In genomic region chr10:110209926-110210662, GRCh38 we compare ENCODE assay signal across 8 cellular contexts. TPM values are rescaled to one million over a fixed set of nuclear protein-coding genes. Genes with fewer than 3 reads are reported as not detected.
DNase-seq lines count a peak whose midpoint lies in the region; ATAC-seq and TF ChIP-seq lines count a peak whose summit lies in the region.

No MANE protein-coding gene starts in this region.

- DNase-seq in activated T-cell treated with anti-CD3 and anti-CD28 coated beads for 1 hour (ENCODE audit: low read depth) (peak; percentile 44), activated T-cell treated with anti-CD3 and anti-CD28 coated beads for 4 hours (no peak), breast epithelium (ENCODE audit: low spot score in 2 of 2) (no peak), islet precursor cell (peak; percentile 69), smooth muscle cell (lab: John Stamatoyannopoulos, UW; ENCODE audit: unreplicated experiment) (peak; percentile 72), NCI-H345 (lab: John Stamatoyannopoulos, UW) (no peak)

- WGBS in smooth muscle cell (ENCODE audit: low lambda C conversion rate): under 1% methylated on average over 53 of the region's 62 CpGs

- H4K20me1 ChIP-seq in SU-DHL-6 (ENCODE audit: low read depth, low read length) (no peaks in the 10 kb centered on the region), smooth muscle cell (ENCODE audit: low read depth) (peaks cover 38% of the 10 kb centered on the region)

- intact Hi-C loops in breast epithelium (cut with DNase I; ENCODE audit: low total_unique reads): loop anchor here (10.0 kb wide), 1 partner anchor 65 kb away; no protein-coding TSS in a partner anchor

- no peaks in the 10 kb centered on the region for H3K27me3 ChIP-seq in SU-DHL-6 (ENCODE audit: low read length)
- no peaks in the 10 kb centered on the region for H3K27me3 ChIP-seq in breast epithelium
- H3K27me3 ChIP-seq in smooth muscle cell (ENCODE audit: low read depth): peaks cover 4% of the 10 kb centered on the region

- ATAC-seq in HG03159 (IDR thresholded peaks at IDR 0.05; ENCODE audit: unreplicated experiment): no peak

- H3K9ac ChIP-seq in SU-DHL-6 (ENCODE audit: low read length) (peak overlapping the region; percentile 55), smooth muscle cell (ENCODE audit: low read depth) (peak overlapping the region; percentile 96)

- peak overlapping the region; percentile 95 for H3K4me2 ChIP-seq in SU-DHL-6 (ENCODE audit: low read depth, low read length, poor library complexity, severe bottlenecking)
- peak overlapping the region; percentile 97 for H3K4me2 ChIP-seq in smooth muscle cell

- H2AFZ ChIP-seq in SU-DHL-6 (ENCODE audit: low read depth, low read length, severe bottlenecking) (peak overlapping the region; percentile 75), smooth muscle cell (ENCODE audit: low read depth) (peak overlapping the region; percentile 90)

- peaks cover 0 to 10% of the 10 kb centered on the region in 2 donors for H3K4me1 ChIP-seq in breast epithelium
- H3K4me1 ChIP-seq in smooth muscle cell (ENCODE audit: low read depth): peaks cover 11% of the 10 kb centered on the region

- no peaks in the 10 kb centered on the region for H3K36me3 ChIP-seq in SU-DHL-6 (ENCODE audit: low read length)
- H3K36me3 ChIP-seq in breast epithelium: no peaks in the 10 kb centered on the region
- no peaks in the 10 kb centered on the region for H3K36me3 ChIP-seq in smooth muscle cell (ENCODE audit: low read depth)

- TF ChIP-seq CTCF in SU-DHL-6 (IDR thresholded peaks at IDR 0.05; ENCODE audit: insufficient read depth, low read length, poor library complexity, severe bottlenecking) (no peak), breast epithelium (IDR thresholded peaks at IDR 0.05) (no peak), smooth muscle cell (IDR thresholded peaks at IDR 0.05; ENCODE audit: borderline replicate concordance, insufficient read depth, poor library complexity, severe bottlenecking) (no peak)

- H3K4me3 ChIP-seq in SU-DHL-6 (ENCODE audit: insufficient read depth, low read length, poor library complexity, severe bottlenecking): peak overlapping the region; percentile 71
- H3K4me3 ChIP-seq in breast epithelium: peak overlapping the region; percentile 66 to 89 (median 81)
- peak overlapping the region; percentile 92 for H3K4me3 ChIP-seq in smooth muscle cell

- no peaks in the 10 kb centered on the region for H3K9me3 ChIP-seq in SU-DHL-6 (ENCODE audit: insufficient read depth, low read length)
- no peaks in the 10 kb centered on the region for H3K9me3 ChIP-seq in breast epithelium
- H3K9me3 ChIP-seq in smooth muscle cell (replicated peaks; ENCODE audit: low read depth): no peaks in the 10 kb centered on the region

- no peaks in the 10 kb centered on the region for H3K9me2 ChIP-seq in SU-DHL-6 (replicated peaks; ENCODE audit: insufficient read depth, low read length)

- H3K79me2 ChIP-seq in SU-DHL-6 (ENCODE audit: insufficient read depth, low read length) (no peaks in the 10 kb centered on the region), smooth muscle cell (ENCODE audit: low read depth) (peaks cover 16% of the 10 kb centered on the region)

- H3F3A ChIP-seq in SU-DHL-6 (ENCODE audit: insufficient read depth) (peaks cover 24% of the 10 kb centered on the region), smooth muscle cell (ENCODE audit: low read depth) (peaks cover 7% of the 10 kb centered on the region)

- TF ChIP-seq POLR2A in breast epithelium (IDR thresholded peaks at IDR 0.05): no peak

- peak overlapping the region; percentile 44; the same call in 1 of the 2 replicates for H3K27ac ChIP-seq in SU-DHL-6 (ENCODE audit: low read depth, low read length)
- peak overlapping the region; percentile 97 to 99 for H3K27ac ChIP-seq in breast epithelium
- H3K27ac ChIP-seq in smooth muscle cell (ENCODE audit: low read depth): peak overlapping the region; percentile 92

RNA-seq across cellular contexts. Expression of gene MXI1, which starts 2.7 kb away (rescaled TPM):
- total RNA-seq in breast epithelium (100 to 1,000 TPM in 1 of 3 donors, 10 to 100 TPM in 2; 75.4 to 137 (median 79.5) TPM), smooth muscle cell (42.6 and 52.3 TPM in 2 replicates)
- 35.9 and 47.9 TPM in 2 replicates for polyA plus RNA-seq in smooth muscle cell

Comparison
In these comparisons a context has a peak if more than half of its experiments do, and no peak if none do; other contexts are left out.
1. DNase-seq: peak in activated T-cell treated with anti-CD3 and anti-CD28 coated beads for 1 hour (single experiment), islet precursor cell (single experiment) and smooth muscle cell (single experiment); none in activated T-cell treated with anti-CD3 and anti-CD28 coated beads for 4 hours (single experiment), breast epithelium (0 of 2) and NCI-H345 (single experiment).
2. H3K27ac ChIP-seq: peak in every context shown above with its lines; median percentile 98 in breast epithelium; 92 in smooth muscle cell; 44 in SU-DHL-6.
3. Peak in every context shown above with its lines, with median percentiles within 50 percentile points of each other: H3K4me3 ChIP-seq.